ENCODE assay signal across 1 cellular context in the genomic region with DNA sequence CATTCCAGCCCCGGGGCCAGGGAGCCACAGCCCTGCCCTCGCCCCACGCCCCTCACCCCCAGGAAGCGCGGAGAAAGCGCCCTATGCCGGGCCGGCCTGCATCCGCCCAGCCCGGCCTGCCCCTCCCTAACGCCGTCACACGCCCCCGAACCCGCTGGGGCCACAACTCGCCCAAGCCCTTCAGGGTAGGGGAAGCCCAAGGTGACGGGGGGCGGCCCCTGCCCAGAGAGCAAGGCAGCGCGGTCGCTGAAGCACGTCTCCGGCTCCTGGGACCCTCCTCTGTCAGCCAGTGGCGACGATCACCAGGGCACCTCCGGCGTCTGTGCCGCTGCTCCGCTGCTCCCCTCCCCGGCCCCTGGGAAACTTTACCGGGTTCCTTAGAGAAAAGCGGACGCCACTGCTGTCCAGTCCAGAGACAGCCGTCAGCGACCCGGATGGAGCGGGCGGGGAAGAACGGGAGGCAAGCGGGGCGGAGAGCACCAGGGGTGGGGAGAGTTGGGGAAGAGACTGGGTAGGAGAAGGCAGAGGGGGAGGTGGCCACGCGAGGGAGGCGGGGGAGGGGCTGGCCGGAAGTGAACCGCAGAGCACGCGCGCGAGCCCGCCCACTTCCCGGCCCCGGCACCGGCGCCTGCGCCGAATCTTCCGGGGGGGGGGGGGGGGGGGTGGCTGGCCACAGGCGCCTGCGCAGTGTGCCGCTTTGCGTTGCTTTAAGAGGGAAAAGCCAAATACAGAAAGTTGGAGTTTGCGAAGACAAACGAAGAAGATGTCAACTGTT.
TF ChIP-seq lines count a peak whose summit lies in the region.

TSS of gene HERC4 (minus strand) at position 509 of the 775 bp plus-strand sequence. CDS start 2,175 bp downstream, outside the sequence.

TF ChIP-seq in K562, 482 proteins besides CTCF, POLR2A, EP300 and RAD21 (continues in another document):
- TF ChIP-seq, protein P1, sequence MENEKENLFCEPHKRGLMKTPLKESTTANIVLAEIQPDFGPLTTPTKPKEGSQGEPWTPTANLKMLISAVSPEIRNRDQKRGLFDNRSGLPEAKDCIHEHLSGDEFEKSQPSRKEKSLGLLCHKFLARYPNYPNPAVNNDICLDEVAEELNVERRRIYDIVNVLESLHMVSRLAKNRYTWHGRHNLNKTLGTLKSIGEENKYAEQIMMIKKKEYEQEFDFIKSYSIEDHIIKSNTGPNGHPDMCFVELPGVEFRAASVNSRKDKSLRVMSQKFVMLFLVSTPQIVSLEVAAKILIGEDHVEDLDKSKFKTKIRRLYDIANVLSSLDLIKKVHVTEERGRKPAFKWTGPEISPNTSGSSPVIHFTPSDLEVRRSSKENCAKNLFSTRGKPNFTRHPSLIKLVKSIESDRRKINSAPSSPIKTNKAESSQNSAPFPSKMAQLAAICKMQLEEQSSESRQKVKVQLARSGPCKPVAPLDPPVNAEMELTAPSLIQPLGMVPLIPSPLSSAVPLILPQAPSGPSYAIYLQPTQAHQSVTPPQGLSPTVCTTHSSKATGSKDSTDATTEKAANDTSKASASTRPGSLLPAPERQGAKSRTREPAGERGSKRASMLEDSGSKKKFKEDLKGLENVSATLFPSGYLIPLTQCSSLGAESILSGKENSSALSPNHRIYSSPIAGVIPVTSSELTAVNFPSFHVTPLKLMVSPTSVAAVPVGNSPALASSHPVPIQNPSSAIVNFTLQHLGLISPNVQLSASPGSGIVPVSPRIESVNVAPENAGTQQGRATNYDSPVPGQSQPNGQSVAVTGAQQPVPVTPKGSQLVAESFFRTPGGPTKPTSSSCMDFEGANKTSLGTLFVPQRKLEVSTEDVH (IDR thresholded peaks at IDR 0.05; ENCODE audit: low read depth, partially characterized antibody) = no peak
- no peak for TF ChIP-seq FOXA1 (IDR thresholded peaks at IDR 0.05; ENCODE audit: borderline replicate concordance)
- TF ChIP-seq, protein P2, sequence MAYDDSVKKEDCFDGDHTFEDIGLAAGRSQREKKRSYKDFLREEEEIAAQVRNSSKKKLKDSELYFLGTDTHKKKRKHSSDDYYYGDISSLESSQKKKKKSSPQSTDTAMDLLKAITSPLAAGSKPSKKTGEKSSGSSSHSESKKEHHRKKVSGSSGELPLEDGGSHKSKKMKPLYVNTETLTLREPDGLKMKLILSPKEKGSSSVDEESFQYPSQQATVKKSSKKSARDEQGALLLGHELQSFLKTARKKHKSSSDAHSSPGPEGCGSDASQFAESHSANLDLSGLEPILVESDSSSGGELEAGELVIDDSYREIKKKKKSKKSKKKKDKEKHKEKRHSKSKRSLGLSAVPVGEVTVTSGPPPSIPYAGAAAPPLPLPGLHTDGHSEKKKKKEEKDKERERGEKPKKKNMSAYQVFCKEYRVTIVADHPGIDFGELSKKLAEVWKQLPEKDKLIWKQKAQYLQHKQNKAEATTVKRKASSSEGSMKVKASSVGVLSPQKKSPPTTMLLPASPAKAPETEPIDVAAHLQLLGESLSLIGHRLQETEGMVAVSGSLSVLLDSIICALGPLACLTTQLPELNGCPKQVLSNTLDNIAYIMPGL (CRISPR knock-in tag; IDR thresholded peaks at IDR 0.05) = no peak
- TF ChIP-seq, protein P3, sequence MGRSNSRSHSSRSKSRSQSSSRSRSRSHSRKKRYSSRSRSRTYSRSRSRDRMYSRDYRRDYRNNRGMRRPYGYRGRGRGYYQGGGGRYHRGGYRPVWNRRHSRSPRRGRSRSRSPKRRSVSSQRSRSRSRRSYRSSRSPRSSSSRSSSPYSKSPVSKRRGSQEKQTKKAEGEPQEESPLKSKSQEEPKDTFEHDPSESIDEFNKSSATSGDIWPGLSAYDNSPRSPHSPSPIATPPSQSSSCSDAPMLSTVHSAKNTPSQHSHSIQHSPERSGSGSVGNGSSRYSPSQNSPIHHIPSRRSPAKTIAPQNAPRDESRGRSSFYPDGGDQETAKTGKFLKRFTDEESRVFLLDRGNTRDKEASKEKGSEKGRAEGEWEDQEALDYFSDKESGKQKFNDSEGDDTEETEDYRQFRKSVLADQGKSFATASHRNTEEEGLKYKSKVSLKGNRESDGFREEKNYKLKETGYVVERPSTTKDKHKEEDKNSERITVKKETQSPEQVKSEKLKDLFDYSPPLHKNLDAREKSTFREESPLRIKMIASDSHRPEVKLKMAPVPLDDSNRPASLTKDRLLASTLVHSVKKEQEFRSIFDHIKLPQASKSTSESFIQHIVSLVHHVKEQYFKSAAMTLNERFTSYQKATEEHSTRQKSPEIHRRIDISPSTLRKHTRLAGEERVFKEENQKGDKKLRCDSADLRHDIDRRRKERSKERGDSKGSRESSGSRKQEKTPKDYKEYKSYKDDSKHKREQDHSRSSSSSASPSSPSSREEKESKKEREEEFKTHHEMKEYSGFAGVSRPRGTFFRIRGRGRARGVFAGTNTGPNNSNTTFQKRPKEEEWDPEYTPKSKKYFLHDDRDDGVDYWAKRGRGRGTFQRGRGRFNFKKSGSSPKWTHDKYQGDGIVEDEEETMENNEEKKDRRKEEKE (IDR thresholded peaks at IDR 0.05; ENCODE audit: borderline replicate concordance in 1 of 2, control insufficient read depth in 1 of 2, low read depth in 2 of 2, low read length in 1 of 2) = no peak
- no peak for TF ChIP-seq BCL6 (CRISPR knock-in tag; IDR thresholded peaks at IDR 0.05)
- 0 out of 2 replicates have a peak, but pooled peaks have one; percentile 15 for TF ChIP-seq SREBF1 (IDR thresholded peaks at IDR 0.05; ENCODE audit: borderline replicate concordance, low read depth, low read length)
- TF ChIP-seq GTF2E2 (tag; IDR thresholded peaks at IDR 0.05) = 0 out of 2 replicates have a peak, but pooled peaks have one; percentile 57
- TF ChIP-seq, protein P4, sequence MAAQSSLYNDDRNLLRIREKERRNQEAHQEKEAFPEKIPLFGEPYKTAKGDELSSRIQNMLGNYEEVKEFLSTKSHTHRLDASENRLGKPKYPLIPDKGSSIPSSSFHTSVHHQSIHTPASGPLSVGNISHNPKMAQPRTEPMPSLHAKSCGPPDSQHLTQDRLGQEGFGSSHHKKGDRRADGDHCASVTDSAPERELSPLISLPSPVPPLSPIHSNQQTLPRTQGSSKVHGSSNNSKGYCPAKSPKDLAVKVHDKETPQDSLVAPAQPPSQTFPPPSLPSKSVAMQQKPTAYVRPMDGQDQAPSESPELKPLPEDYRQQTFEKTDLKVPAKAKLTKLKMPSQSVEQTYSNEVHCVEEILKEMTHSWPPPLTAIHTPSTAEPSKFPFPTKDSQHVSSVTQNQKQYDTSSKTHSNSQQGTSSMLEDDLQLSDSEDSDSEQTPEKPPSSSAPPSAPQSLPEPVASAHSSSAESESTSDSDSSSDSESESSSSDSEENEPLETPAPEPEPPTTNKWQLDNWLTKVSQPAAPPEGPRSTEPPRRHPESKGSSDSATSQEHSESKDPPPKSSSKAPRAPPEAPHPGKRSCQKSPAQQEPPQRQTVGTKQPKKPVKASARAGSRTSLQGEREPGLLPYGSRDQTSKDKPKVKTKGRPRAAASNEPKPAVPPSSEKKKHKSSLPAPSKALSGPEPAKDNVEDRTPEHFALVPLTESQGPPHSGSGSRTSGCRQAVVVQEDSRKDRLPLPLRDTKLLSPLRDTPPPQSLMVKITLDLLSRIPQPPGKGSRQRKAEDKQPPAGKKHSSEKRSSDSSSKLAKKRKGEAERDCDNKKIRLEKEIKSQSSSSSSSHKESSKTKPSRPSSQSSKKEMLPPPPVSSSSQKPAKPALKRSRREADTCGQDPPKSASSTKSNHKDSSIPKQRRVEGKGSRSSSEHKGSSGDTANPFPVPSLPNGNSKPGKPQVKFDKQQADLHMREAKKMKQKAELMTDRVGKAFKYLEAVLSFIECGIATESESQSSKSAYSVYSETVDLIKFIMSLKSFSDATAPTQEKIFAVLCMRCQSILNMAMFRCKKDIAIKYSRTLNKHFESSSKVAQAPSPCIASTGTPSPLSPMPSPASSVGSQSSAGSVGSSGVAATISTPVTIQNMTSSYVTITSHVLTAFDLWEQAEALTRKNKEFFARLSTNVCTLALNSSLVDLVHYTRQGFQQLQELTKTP (IDR thresholded peaks at IDR 0.05; ENCODE audit: low read depth in 1 of 2, partially characterized antibody in 2 of 2) = no peak
- no peak for TF ChIP-seq MXI1 (IDR thresholded peaks at IDR 0.05; ENCODE audit: low read depth, low read length)
- TF ChIP-seq USF2 (CRISPR knock-in tag; IDR thresholded peaks at IDR 0.05) = no peak
- TF ChIP-seq CC2D1A (IDR thresholded peaks at IDR 0.05) = no peak
- no peak for TF ChIP-seq MED1 (CRISPR knock-in tag; IDR thresholded peaks at IDR 0.05; ENCODE audit: borderline replicate concordance)
- peak; percentile 79 to 93 for TF ChIP-seq MNT (conservative IDR thresholded peaks at IDR 0.05)
- peak; percentile 60; the same call in 1 of the 2 replicates for TF ChIP-seq ZNF175 (CRISPR knock-in tag; IDR thresholded peaks at IDR 0.05; ENCODE audit: low read depth)
- TF ChIP-seq PHB2 (IDR thresholded peaks at IDR 0.05; ENCODE audit: low read depth) = no peak
- TF ChIP-seq TARDBP (IDR thresholded peaks at IDR 0.05) = no peak
- TF ChIP-seq COPS2 (conservative IDR thresholded peaks at IDR 0.05) = no peak
- no peak; a peak in 2 of 4 replicates for TF ChIP-seq KDM4B (IDR thresholded peaks at IDR 0.05; ENCODE audit: borderline replicate concordance in 2 of 2, low read depth in 1 of 2)
- TF ChIP-seq TAF15 (IDR thresholded peaks at IDR 0.05; ENCODE audit: low read depth, low read length) = no peak
- TF ChIP-seq SRF (CRISPR knock-in tag; IDR thresholded peaks at IDR 0.05) = 0 out of 4 replicates have a peak, but pooled peaks of 1 of the 2 experiments have one; percentile 25
- no peak for TF ChIP-seq CAMTA2 (CRISPR knock-in tag; conservative IDR thresholded peaks at IDR 0.05)
- TF ChIP-seq CSDE1 (IDR thresholded peaks at IDR 0.05) = no peak
- TF ChIP-seq HDAC6 (IDR thresholded peaks at IDR 0.05; ENCODE audit: low read depth, low read length) = no peak
- TF ChIP-seq SMARCC2 (IDR thresholded peaks at IDR 0.05; ENCODE audit: low read depth) = 0 out of 2 replicates have a peak, but pooled peaks have one; percentile 14
- no peak for TF ChIP-seq KLF10 (CRISPR knock-in tag; IDR thresholded peaks at IDR 0.05)
- no peak for TF ChIP-seq NFIX (CRISPR knock-in tag; IDR thresholded peaks at IDR 0.05; ENCODE audit: low read depth)
- TF ChIP-seq SMAD3 (CRISPR knock-in tag; conservative IDR thresholded peaks at IDR 0.05) = no peak
- TF ChIP-seq HDAC1 (IDR thresholded peaks at IDR 0.05) = peak in 1 of 2 experiments; percentile 85; a peak in 2 of 4 replicates
- TF ChIP-seq CBX2 (IDR thresholded peaks at IDR 0.05; ENCODE audit: insufficient read depth, low read length, poor library complexity, severe bottlenecking) = no peak
- TF ChIP-seq, protein P5, sequence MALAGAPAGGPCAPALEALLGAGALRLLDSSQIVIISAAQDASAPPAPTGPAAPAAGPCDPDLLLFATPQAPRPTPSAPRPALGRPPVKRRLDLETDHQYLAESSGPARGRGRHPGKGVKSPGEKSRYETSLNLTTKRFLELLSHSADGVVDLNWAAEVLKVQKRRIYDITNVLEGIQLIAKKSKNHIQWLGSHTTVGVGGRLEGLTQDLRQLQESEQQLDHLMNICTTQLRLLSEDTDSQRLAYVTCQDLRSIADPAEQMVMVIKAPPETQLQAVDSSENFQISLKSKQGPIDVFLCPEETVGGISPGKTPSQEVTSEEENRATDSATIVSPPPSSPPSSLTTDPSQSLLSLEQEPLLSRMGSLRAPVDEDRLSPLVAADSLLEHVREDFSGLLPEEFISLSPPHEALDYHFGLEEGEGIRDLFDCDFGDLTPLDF (CRISPR knock-in tag; IDR thresholded peaks at IDR 0.05) = no peak
- no peak for TF ChIP-seq U2AF1 (optimal IDR thresholded peaks at IDR 0.05; ENCODE audit: low read depth, low read length)
- no peak for TF ChIP-seq ZNF3 (CRISPR knock-in tag; IDR thresholded peaks at IDR 0.05)
- TF ChIP-seq STAT5A (IDR thresholded peaks at IDR 0.05; ENCODE audit: borderline replicate concordance, low read length) = no peak
- TF ChIP-seq ERF (CRISPR knock-in tag; IDR thresholded peaks at IDR 0.05) = no peak
- TF ChIP-seq, protein P6, sequence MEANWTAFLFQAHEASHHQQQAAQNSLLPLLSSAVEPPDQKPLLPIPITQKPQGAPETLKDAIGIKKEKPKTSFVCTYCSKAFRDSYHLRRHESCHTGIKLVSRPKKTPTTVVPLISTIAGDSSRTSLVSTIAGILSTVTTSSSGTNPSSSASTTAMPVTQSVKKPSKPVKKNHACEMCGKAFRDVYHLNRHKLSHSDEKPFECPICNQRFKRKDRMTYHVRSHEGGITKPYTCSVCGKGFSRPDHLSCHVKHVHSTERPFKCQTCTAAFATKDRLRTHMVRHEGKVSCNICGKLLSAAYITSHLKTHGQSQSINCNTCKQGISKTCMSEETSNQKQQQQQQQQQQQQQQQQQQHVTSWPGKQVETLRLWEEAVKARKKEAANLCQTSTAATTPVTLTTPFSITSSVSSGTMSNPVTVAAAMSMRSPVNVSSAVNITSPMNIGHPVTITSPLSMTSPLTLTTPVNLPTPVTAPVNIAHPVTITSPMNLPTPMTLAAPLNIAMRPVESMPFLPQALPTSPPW (CRISPR knock-in tag; IDR thresholded peaks at IDR 0.05) = peak; percentile 99
- TF ChIP-seq EP400 (IDR thresholded peaks at IDR 0.05) = peak; percentile 82
- TF ChIP-seq, protein P7, sequence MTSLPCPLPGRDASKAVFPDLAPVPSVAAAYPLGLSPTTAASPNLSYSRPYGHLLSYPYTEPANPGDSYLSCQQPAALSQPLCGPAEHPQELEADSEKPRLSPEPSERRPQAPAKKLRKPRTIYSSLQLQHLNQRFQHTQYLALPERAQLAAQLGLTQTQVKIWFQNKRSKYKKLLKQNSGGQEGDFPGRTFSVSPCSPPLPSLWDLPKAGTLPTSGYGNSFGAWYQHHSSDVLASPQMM (CRISPR knock-in tag; IDR thresholded peaks at IDR 0.05) = no peak
